3 cellular contexts compared by ENCODE assay signal in the genomic region with DNA sequence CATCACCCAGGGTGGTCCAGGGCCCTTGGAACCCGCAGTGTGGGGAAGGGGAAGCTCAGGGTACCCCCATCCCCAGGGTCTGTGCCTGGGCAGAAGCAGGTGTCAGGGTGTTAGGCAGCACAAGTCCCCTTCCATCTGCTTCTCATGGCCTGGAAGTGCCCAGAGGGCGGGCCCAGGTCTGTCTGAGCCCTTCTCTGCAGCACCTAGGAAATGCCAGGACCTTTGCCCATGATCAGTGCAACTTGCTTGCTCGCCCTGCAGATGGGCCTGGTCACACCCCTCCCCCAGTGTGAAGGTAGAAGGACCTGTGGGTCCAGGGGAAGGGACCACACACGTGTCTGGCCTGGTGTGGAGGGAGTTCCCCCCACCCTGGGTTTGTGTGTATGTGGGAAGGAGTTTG.
"Had no signal": no experiment of that assay in that cellular context is flagged by ENCODE, and none has a peak within 500 bp of the region (broad histone marks: within the 10 kb centered on the region; RNA-seq: fewer than 3 reads in every experiment).

No MANE protein-coding gene starts in this region.

- H3K4me2 ChIP-seq: GM23338 had no signal

- ATAC-seq: GM23338 had no signal

- DNase-seq: H9, HCEC 1CT had no signal

- H2AFZ ChIP-seq: GM23338 had no signal

- H3K4me3 ChIP-seq: GM23338 had no signal
